Comparison of ENCODE assay signal across 9 cellular contexts in the genomic region with DNA sequence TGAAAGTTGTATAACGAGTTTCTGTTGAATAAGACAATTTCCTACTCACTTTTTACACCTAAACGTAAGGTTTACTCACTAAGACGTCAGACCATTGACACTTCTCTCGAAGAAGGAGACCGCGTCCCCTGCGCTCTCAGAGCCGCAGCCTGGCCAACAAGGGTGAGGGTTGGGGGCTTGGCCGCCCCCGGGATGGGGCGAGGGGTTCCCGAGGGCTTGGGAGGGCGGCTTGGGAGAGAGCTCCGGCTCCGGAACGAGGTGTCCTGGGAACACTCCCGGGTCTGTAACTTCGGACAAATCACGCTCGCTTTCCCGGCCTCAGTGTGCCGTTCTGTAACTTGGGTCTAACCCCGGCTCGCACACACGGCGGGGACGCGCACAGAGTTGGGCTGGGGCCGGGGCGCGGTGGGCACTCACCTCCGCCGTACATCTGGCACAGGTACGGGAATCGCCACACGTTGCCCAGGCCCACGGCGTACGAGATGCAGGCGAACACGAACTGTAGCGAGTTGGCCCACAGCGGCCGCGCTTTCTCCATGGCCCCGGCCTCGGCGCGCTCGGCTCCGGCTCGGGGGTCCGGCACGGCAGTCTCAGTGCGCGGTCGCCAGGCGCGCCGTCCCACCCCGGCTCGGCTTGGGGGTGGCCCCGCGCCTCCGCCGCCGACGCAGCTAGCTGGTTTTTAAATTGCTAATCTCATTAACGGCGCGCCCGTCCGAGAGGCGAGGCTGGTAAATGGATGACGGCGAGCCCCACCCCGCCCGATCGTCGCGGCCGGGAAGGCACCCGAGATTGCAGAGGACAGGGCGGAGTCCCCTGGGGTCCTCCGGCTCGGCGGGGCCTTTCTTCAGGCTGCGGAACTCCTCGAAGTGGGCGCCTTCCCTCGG. TPM values are rescaled to one million over a fixed set of nuclear protein-coding genes. Genes with fewer than 3 reads are reported as not detected.
DNase-seq lines count a peak whose midpoint lies in the region; ATAC-seq and TF ChIP-seq lines count a peak whose summit lies in the region.
"Had no signal": no experiment of that assay in that cellular context is flagged by ENCODE, and none has a peak within 500 bp of the region (broad histone marks: within the 10 kb centered on the region; RNA-seq: fewer than 3 reads in every experiment).

A gene with protein sequence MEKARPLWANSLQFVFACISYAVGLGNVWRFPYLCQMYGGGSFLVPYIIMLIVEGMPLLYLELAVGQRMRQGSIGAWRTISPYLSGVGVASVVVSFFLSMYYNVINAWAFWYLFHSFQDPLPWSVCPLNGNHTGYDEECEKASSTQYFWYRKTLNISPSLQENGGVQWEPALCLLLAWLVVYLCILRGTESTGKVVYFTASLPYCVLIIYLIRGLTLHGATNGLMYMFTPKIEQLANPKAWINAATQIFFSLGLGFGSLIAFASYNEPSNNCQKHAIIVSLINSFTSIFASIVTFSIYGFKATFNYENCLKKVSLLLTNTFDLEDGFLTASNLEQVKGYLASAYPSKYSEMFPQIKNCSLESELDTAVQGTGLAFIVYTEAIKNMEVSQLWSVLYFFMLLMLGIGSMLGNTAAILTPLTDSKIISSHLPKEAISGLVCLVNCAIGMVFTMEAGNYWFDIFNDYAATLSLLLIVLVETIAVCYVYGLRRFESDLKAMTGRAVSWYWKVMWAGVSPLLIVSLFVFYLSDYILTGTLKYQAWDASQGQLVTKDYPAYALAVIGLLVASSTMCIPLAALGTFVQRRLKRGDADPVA (minus strand): TSS at position 655 of the 884 bp plus-strand sequence. CDS start 117 bp downstream, at position 538.

- H3K4me1 ChIP-seq in CD4-positive, alpha-beta memory T cell (ENCODE audit: insufficient read depth, low read length) = peaks cover 8% of the 10 kb centered on the region
- H3K4me1 ChIP-seq in SK-N-SH (ENCODE audit: control insufficient read depth in 1 of 2, insufficient read depth in 2 of 2, low read depth in 1 of 2, low read length in 1 of 2) (peaks cover 0 to 5% of the 10 kb centered on the region in 2 experiments; a peak in 1 of 4 replicates), esophagus squamous epithelium (peaks cover 5 to 15% (median 12%) of the 10 kb centered on the region in 3 donors), neuron (ENCODE audit: insufficient read depth, low read length) (no peaks in the 10 kb centered on the region)

- H3K36me3 Mint-ChIP-seq in CD4-positive, alpha-beta memory T cell = no peaks in the 10 kb centered on the region

- peaks cover 23% of the 10 kb centered on the region for H3K27me3 ChIP-seq in CD4-positive, alpha-beta memory T cell (ENCODE audit: insufficient read depth, low read length)
- H3K27me3 ChIP-seq in SK-N-SH (ENCODE audit: insufficient read depth) = peaks cover 36% of the 10 kb centered on the region
- H3K27me3 ChIP-seq in esophagus squamous epithelium = peaks cover 5 to 79% (median 12%) of the 10 kb centered on the region in 4 donors
- peaks cover 63% of the 10 kb centered on the region for H3K27me3 ChIP-seq in neuron (ENCODE audit: insufficient read depth, low read length)

- peak within 1 kb of the TSS; percentile 73 for H3K4me2 ChIP-seq in SK-N-SH

- TF ChIP-seq CTCF in SK-N-SH (IDR thresholded peaks at IDR 0.05) (no peak), esophagus squamous epithelium (IDR thresholded peaks at IDR 0.05) (no peak)

- H3K9me3 Mint-ChIP-seq in CD4-positive, alpha-beta memory T cell = no peaks in the 10 kb centered on the region

- CTCF ChIA-PET in CD4-positive, alpha-beta memory T cell (lab: Charles Lee; ENCODE audit: partially characterized antibody) = no interaction called here
- CTCF ChIA-PET in SK-N-SH (lab: Yijun Ruan, JAX) = interaction anchor here (2.0 kb wide), 1 partner anchor 9 kb away, joined by 5 read pairs; no protein-coding TSS in a partner anchor

- TF ChIP-seq POLR2A in esophagus squamous epithelium (IDR thresholded peaks at IDR 0.05) = no peak

- WGBS in SK-N-SH (ENCODE audit: low lambda C conversion rate) = 6% methylated on average over 36 of the region's 91 CpGs
- 1 to 8% methylated on average over 7 to 25 of the region's 91 CpGs for WGBS in esophagus squamous epithelium, 2 donors

- H4K20me1 ChIP-seq in SK-N-SH (ENCODE audit: insufficient read depth) = no peaks in the 10 kb centered on the region

- POLR2A ChIA-PET in CD4-positive, alpha-beta memory T cell (lab: Charles Lee; ENCODE audit: partially characterized antibody) = no interaction called here
- POLR2A ChIA-PET in SK-N-SH (lab: Yijun Ruan, JAX) = interaction anchor here (1.8 kb wide), 1 partner anchor 11 kb away, joined by 5 read pairs; no protein-coding TSS in a partner anchor

- no peaks in the 10 kb centered on the region for H3K36me3 ChIP-seq in CD4-positive, alpha-beta memory T cell (ENCODE audit: insufficient read depth, low read length)
- no peaks in the 10 kb centered on the region for H3K36me3 ChIP-seq in SK-N-SH (replicated peaks in 1 of 2; ENCODE audit: control insufficient read depth in 1 of 2, insufficient read depth in 2 of 2, low read length in 1 of 2)
- H3K36me3 ChIP-seq in esophagus squamous epithelium = no peaks in the 10 kb centered on the region
- no peaks in the 10 kb centered on the region for H3K36me3 ChIP-seq in neuron (ENCODE audit: insufficient read depth, low read length)

- H3K9ac ChIP-seq in SK-N-SH = no peak within 1 kb of the TSS

- H2AFZ ChIP-seq in SK-N-SH (ENCODE audit: low read depth) = peak within 1 kb of the TSS; percentile 46; the same call in 1 of the 2 replicates
- H2AFZ ChIP-seq in neuron (ENCODE audit: low read depth, low read length) = peak within 1 kb of the TSS; percentile 66

- TF ChIP-seq EP300 in SK-N-SH (IDR thresholded peaks at IDR 0.05; ENCODE audit: borderline replicate concordance in 1 of 2, low read depth in 1 of 2, low read length in 1 of 2) = no peak

- no peaks in the 10 kb centered on the region for H3K9me2 ChIP-seq in SK-N-SH

- intact Hi-C loops in CD4-positive, alpha-beta memory T cell (cut with micrococcal nuclease) = loop anchor here (5.0 kb wide), 1 partner anchor 121 kb away; no protein-coding TSS in a partner anchor
- intact Hi-C loops in esophagus squamous epithelium (cut with DNase I) = no loop called here

- ATAC-seq in GM21423 (IDR thresholded peaks at IDR 0.05; ENCODE audit: unreplicated experiment) (no peak), GM21381 (IDR thresholded peaks at IDR 0.05; ENCODE audit: unreplicated experiment) (no peak)

- H3K4me3 ChIP-seq in CD4-positive, alpha-beta memory T cell (ENCODE audit: low read length in 2 of 2) = peak within 1 kb of the TSS in 1 of 2 donors; percentile 44
- peak within 1 kb of the TSS; percentile 46 to 51 for H3K4me3 ChIP-seq in SK-N-SH (ENCODE audit: low read depth in 2 of 2, low read length in 1 of 2)
- peak within 1 kb of the TSS; percentile 24 to 65 (median 46) for H3K4me3 ChIP-seq in esophagus squamous epithelium
- H3K4me3 ChIP-seq in neuron (ENCODE audit: low read length) = peak within 1 kb of the TSS; percentile 34

- H3K4me1 Mint-ChIP-seq in CD4-positive, alpha-beta memory T cell = peaks cover 4 to 8% (median 7%) of the 10 kb centered on the region in 4 donors

- no peaks in the 10 kb centered on the region for H3K9me3 ChIP-seq in CD4-positive, alpha-beta memory T cell (ENCODE audit: control insufficient read depth in 1 of 2, low read length in 2 of 2)
- H3K9me3 ChIP-seq in SK-N-SH (no peaks in the 10 kb centered on the region), esophagus squamous epithelium (no peaks in the 10 kb centered on the region), neuron (ENCODE audit: low read length) (no peaks in the 10 kb centered on the region)

- H3K79me2 ChIP-seq in SK-N-SH (ENCODE audit: insufficient read depth) = no peaks in the 10 kb centered on the region

- H3K27me3 Mint-ChIP-seq in CD4-positive, alpha-beta memory T cell = peaks cover 37 to 39% of the 10 kb centered on the region in 2 donors

- no peaks in the 10 kb centered on the region for H3F3A ChIP-seq in SK-N-SH (replicated peaks; ENCODE audit: insufficient read depth)

- peak in 3 of 5 donors; percentile 4 to 17 (median 14) for DNase-seq in CD4-positive, alpha-beta memory T cell
- DNase-seq in SK-N-SH (peak; percentile 76), esophagus squamous epithelium (lab: John Stamatoyannopoulos, UW) (no peak), NCI-H2081 treated with DMSO at 0.1 percent for 48 hours (lab: John Stamatoyannopoulos, UW) (no peak), H4 (ENCODE audit: low spot score) (no peak)
- DNase-seq: activated effector memory CD4-positive, alpha-beta T cell treated with Interleukin-2 at 50 U/mL for 16 hours had no signal

- H3K4me3 Mint-ChIP-seq in CD4-positive, alpha-beta memory T cell = peak within 1 kb of the TSS; percentile 61 to 84 (median 80)

- peak within 1 kb of the TSS in 1 of 7 donors; percentile 65 for H3K27ac Mint-ChIP-seq in CD4-positive, alpha-beta memory T cell

- no peak for TF ChIP-seq RAD21 in SK-N-SH (IDR thresholded peaks at IDR 0.05; ENCODE audit: low read length)

- H3K27ac ChIP-seq in CD4-positive, alpha-beta memory T cell (ENCODE audit: low read depth, low read length) = no peak within 1 kb of the TSS
- no peak within 1 kb of the TSS for H3K27ac ChIP-seq in SK-N-SH (ENCODE audit: low read depth in 2 of 2, low read length in 1 of 2)
- no peak within 1 kb of the TSS for H3K27ac ChIP-seq in esophagus squamous epithelium

TF ChIP-seq in SK-N-SH, 30 proteins besides CTCF, POLR2A, EP300 and RAD21:
- no peak for TF ChIP-seq ELF1 (IDR thresholded peaks at IDR 0.05)
- no peak for TF ChIP-seq RXRA (IDR thresholded peaks at IDR 0.05; ENCODE audit: borderline replicate concordance, low read depth)
- TF ChIP-seq, protein P1, sequence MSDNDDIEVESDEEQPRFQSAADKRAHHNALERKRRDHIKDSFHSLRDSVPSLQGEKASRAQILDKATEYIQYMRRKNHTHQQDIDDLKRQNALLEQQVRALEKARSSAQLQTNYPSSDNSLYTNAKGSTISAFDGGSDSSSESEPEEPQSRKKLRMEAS (IDR thresholded peaks at IDR 0.05; ENCODE audit: low read depth) = no peak
- TF ChIP-seq EZH2phosphoT487 (IDR thresholded peaks at IDR 0.05; ENCODE audit: borderline replicate concordance, low read depth) = no peak
- no peak for TF ChIP-seq MXI1 (IDR thresholded peaks at IDR 0.05; ENCODE audit: low read depth, low read length)
- no peak for TF ChIP-seq FOXJ3 (CRISPR knock-in tag; IDR thresholded peaks at IDR 0.05)

RNA-seq across cellular contexts. Expression of the gene that starts here (rescaled TPM):
- total RNA-seq in CD4-positive, alpha-beta memory T cell = not detected
- polyA plus RNA-seq in CD4-positive, alpha-beta memory T cell = under 1 TPM in 1 of 2 donors, not detected in 1; 0.41 TPM
- polyA plus RNA-seq in SK-N-SH (2012; rRNA removed) = not detected in 2 replicates
- polyA plus RNA-seq in SK-N-SH (2012; cell fraction: cytosol; rRNA removed) = not detected in 2 replicates
- not detected in 2 replicates for polyA plus RNA-seq in SK-N-SH (2012; cell fraction: nucleus; rRNA removed)
- under 1 TPM in 3 of 4 donors, not detected in 1; 0.04 to 0.32 (median 0.19) TPM for total RNA-seq in esophagus squamous epithelium
- total RNA-seq in H4 (2014; rRNA removed; shearing (Covaris generic)) = not detected in 2 replicates

Comparison
In these comparisons a context has a peak if more than half of its experiments do, and no peak if none do; other contexts are left out.
1. Peak in DNase-seq in CD4-positive, alpha-beta memory T cell; RNA of the gene not detected or under 1 TPM.
2. Peak in DNase-seq, H3K4me3 ChIP-seq and H3K4me2 ChIP-seq in SK-N-SH; RNA of the gene not detected or under 1 TPM.